In the genomic region with DNA sequence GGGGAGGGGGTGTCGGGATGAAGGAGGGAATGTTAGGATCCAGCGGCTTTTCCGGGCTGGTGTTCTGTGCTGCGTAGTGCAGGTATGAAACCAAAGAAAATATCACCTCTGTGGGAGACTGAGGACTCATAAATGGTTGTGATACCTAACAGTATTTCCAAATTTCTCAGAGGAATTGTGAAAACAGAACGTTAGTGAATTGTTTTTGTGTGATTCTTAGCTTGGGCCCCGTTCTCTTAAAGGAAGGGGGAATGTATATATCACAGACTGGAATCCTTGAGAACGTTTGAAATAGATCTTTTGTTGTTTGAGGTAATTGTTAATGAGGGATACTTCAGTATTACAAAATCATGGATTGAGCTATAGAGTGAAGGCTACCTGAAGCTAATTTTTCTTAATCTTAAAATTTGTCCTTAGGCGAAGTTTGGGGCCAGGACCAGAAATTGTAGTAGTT, we compare ENCODE assay signal across 1 cellular context.
A peak's percentile ranks its signal among the peaks of the same experiment; 100 is the strongest.
TF ChIP-seq lines count a peak whose summit lies in the region.

No MANE protein-coding gene starts in this region.

TF ChIP-seq in HepG2, 621 proteins besides CTCF, POLR2A, EP300 and RAD21 (continued from another document and continues in another):
- TF ChIP-seq, protein P1, sequence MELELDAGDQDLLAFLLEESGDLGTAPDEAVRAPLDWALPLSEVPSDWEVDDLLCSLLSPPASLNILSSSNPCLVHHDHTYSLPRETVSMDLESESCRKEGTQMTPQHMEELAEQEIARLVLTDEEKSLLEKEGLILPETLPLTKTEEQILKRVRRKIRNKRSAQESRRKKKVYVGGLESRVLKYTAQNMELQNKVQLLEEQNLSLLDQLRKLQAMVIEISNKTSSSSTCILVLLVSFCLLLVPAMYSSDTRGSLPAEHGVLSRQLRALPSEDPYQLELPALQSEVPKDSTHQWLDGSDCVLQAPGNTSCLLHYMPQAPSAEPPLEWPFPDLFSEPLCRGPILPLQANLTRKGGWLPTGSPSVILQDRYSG (CRISPR knock-in tag; IDR thresholded peaks at IDR 0.05), result 0 out of 2 replicates have a peak, but pooled peaks have one; percentile 74
- TF ChIP-seq HOXA5 (CRISPR knock-in tag; IDR thresholded peaks at IDR 0.05) (peak; percentile 67; the same call in 1 of the 2 replicates), GLI4 (CRISPR knock-in tag; IDR thresholded peaks at IDR 0.05; ENCODE audit: borderline replicate concordance) (no peak; the same call in 1 of the 2 replicates), TARDBP (CRISPR knock-in tag; IDR thresholded peaks at IDR 0.05) (0 out of 2 replicates have a peak, but pooled peaks have one; percentile 4), ISL2 (CRISPR knock-in tag; IDR thresholded peaks at IDR 0.05) (0 out of 2 replicates have a peak, but pooled peaks have one; percentile 33), MED1 (CRISPR knock-in tag; IDR thresholded peaks at IDR 0.05) (peak; percentile 49), KDM5A (IDR thresholded peaks at IDR 0.05; ENCODE audit: borderline replicate concordance, low read length) (peak; percentile 45; the same call in 1 of the 2 replicates), ZNF557 (CRISPR knock-in tag; IDR thresholded peaks at IDR 0.05) (0 out of 2 replicates have a peak, but pooled peaks have one; percentile 11), ZNF124 (CRISPR knock-in tag; IDR thresholded peaks at IDR 0.05) (peak; percentile 3; the same call in 1 of the 2 replicates), ZNF350 (CRISPR knock-in tag; IDR thresholded peaks at IDR 0.05; ENCODE audit: borderline replicate concordance, low read depth) (no peak), KMT2A (CRISPR knock-in tag; IDR thresholded peaks at IDR 0.05) (0 out of 2 replicates have a peak, but pooled peaks have one; percentile 20), LCORL (IDR thresholded peaks at IDR 0.05) (0 out of 2 replicates have a peak, but pooled peaks have one; percentile 4), LCORL (CRISPR knock-in tag; IDR thresholded peaks at IDR 0.05) (no peak), ISX (CRISPR knock-in tag; conservative IDR thresholded peaks at IDR 0.05) (no peak)
- TF ChIP-seq, protein P2, sequence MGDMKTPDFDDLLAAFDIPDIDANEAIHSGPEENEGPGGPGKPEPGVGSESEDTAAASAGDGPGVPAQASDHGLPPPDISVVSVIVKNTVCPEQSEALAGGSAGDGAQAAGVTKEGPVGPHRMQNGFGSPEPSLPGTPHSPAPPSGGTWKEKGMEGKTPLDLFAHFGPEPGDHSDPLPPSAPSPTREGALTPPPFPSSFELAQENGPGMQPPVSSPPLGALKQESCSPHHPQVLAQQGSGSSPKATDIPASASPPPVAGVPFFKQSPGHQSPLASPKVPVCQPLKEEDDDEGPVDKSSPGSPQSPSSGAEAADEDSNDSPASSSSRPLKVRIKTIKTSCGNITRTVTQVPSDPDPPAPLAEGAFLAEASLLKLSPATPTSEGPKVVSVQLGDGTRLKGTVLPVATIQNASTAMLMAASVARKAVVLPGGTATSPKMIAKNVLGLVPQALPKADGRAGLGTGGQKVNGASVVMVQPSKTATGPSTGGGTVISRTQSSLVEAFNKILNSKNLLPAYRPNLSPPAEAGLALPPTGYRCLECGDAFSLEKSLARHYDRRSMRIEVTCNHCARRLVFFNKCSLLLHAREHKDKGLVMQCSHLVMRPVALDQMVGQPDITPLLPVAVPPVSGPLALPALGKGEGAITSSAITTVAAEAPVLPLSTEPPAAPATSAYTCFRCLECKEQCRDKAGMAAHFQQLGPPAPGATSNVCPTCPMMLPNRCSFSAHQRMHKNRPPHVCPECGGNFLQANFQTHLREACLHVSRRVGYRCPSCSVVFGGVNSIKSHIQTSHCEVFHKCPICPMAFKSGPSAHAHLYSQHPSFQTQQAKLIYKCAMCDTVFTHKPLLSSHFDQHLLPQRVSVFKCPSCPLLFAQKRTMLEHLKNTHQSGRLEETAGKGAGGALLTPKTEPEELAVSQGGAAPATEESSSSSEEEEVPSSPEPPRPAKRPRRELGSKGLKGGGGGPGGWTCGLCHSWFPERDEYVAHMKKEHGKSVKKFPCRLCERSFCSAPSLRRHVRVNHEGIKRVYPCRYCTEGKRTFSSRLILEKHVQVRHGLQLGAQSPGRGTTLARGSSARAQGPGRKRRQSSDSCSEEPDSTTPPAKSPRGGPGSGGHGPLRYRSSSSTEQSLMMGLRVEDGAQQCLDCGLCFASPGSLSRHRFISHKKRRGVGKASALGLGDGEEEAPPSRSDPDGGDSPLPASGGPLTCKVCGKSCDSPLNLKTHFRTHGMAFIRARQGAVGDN (CRISPR knock-in tag; IDR thresholded peaks at IDR 0.05), result no peak
- TF ChIP-seq, protein P3, sequence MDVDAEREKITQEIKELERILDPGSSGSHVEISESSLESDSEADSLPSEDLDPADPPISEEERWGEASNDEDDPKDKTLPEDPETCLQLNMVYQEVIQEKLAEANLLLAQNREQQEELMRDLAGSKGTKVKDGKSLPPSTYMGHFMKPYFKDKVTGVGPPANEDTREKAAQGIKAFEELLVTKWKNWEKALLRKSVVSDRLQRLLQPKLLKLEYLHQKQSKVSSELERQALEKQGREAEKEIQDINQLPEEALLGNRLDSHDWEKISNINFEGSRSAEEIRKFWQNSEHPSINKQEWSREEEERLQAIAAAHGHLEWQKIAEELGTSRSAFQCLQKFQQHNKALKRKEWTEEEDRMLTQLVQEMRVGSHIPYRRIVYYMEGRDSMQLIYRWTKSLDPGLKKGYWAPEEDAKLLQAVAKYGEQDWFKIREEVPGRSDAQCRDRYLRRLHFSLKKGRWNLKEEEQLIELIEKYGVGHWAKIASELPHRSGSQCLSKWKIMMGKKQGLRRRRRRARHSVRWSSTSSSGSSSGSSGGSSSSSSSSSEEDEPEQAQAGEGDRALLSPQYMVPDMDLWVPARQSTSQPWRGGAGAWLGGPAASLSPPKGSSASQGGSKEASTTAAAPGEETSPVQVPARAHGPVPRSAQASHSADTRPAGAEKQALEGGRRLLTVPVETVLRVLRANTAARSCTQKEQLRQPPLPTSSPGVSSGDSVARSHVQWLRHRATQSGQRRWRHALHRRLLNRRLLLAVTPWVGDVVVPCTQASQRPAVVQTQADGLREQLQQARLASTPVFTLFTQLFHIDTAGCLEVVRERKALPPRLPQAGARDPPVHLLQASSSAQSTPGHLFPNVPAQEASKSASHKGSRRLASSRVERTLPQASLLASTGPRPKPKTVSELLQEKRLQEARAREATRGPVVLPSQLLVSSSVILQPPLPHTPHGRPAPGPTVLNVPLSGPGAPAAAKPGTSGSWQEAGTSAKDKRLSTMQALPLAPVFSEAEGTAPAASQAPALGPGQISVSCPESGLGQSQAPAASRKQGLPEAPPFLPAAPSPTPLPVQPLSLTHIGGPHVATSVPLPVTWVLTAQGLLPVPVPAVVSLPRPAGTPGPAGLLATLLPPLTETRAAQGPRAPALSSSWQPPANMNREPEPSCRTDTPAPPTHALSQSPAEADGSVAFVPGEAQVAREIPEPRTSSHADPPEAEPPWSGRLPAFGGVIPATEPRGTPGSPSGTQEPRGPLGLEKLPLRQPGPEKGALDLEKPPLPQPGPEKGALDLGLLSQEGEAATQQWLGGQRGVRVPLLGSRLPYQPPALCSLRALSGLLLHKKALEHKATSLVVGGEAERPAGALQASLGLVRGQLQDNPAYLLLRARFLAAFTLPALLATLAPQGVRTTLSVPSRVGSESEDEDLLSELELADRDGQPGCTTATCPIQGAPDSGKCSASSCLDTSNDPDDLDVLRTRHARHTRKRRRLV (CRISPR knock-in tag; IDR thresholded peaks at IDR 0.05), result 0 out of 2 replicates have a peak, but pooled peaks have one; percentile 78
- TF ChIP-seq, protein P4, sequence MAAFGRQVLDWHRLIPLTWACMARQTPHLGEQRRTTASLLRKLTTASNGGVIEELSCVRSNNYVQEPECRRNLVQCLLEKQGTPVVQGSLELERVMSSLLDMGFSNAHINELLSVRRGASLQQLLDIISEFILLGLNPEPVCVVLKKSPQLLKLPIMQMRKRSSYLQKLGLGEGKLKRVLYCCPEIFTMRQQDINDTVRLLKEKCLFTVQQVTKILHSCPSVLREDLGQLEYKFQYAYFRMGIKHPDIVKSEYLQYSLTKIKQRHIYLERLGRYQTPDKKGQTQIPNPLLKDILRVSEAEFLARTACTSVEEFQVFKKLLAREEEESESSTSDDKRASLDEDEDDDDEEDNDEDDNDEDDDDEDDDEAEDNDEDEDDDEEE (CRISPR knock-in tag; IDR thresholded peaks at IDR 0.05), result 0 out of 2 replicates have a peak, but pooled peaks have one; percentile 4
- TF ChIP-seq, protein P5, sequence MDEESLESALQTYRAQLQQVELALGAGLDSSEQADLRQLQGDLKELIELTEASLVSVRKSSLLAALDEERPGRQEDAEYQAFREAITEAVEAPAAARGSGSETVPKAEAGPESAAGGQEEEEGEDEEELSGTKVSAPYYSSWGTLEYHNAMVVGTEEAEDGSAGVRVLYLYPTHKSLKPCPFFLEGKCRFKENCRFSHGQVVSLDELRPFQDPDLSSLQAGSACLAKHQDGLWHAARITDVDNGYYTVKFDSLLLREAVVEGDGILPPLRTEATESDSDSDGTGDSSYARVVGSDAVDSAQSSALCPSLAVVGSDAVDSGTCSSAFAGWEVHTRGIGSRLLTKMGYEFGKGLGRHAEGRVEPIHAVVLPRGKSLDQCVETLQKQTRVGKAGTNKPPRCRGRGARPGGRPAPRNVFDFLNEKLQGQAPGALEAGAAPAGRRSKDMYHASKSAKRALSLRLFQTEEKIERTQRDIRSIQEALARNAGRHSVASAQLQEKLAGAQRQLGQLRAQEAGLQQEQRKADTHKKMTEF (CRISPR knock-in tag; IDR thresholded peaks at IDR 0.05), result no peak
- TF ChIP-seq, protein P6, sequence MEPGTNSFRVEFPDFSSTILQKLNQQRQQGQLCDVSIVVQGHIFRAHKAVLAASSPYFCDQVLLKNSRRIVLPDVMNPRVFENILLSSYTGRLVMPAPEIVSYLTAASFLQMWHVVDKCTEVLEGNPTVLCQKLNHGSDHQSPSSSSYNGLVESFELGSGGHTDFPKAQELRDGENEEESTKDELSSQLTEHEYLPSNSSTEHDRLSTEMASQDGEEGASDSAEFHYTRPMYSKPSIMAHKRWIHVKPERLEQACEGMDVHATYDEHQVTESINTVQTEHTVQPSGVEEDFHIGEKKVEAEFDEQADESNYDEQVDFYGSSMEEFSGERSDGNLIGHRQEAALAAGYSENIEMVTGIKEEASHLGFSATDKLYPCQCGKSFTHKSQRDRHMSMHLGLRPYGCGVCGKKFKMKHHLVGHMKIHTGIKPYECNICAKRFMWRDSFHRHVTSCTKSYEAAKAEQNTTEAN (CRISPR knock-in tag; conservative IDR thresholded peaks at IDR 0.05), result 0 out of 2 replicates have a peak, but pooled peaks have one; percentile 57
- TF ChIP-seq, protein P7, sequence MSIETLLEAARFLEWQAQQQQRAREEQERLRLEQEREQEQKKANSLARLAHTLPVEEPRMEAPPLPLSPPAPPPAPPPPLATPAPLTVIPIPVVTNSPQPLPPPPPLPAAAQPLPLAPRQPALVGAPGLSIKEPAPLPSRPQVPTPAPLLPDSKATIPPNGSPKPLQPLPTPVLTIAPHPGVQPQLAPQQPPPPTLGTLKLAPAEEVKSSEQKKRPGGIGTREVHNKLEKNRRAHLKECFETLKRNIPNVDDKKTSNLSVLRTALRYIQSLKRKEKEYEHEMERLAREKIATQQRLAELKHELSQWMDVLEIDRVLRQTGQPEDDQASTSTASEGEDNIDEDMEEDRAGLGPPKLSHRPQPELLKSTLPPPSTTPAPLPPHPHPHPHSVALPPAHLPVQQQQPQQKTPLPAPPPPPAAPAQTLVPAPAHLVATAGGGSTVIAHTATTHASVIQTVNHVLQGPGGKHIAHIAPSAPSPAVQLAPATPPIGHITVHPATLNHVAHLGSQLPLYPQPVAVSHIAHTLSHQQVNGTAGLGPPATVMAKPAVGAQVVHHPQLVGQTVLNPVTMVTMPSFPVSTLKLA (IDR thresholded peaks at IDR 0.05), result 0 out of 2 replicates have a peak, but pooled peaks have one; percentile 43
- TF ChIP-seq, protein P8, sequence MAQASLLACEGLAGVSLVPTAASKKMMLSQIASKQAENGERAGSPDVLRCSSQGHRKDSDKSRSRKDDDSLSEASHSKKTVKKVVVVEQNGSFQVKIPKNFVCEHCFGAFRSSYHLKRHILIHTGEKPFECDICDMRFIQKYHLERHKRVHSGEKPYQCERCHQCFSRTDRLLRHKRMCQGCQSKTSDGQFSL (CRISPR knock-in tag; IDR thresholded peaks at IDR 0.05), result 0 out of 2 replicates have a peak, but pooled peaks have one; percentile 40
- TF ChIP-seq, protein P9, sequence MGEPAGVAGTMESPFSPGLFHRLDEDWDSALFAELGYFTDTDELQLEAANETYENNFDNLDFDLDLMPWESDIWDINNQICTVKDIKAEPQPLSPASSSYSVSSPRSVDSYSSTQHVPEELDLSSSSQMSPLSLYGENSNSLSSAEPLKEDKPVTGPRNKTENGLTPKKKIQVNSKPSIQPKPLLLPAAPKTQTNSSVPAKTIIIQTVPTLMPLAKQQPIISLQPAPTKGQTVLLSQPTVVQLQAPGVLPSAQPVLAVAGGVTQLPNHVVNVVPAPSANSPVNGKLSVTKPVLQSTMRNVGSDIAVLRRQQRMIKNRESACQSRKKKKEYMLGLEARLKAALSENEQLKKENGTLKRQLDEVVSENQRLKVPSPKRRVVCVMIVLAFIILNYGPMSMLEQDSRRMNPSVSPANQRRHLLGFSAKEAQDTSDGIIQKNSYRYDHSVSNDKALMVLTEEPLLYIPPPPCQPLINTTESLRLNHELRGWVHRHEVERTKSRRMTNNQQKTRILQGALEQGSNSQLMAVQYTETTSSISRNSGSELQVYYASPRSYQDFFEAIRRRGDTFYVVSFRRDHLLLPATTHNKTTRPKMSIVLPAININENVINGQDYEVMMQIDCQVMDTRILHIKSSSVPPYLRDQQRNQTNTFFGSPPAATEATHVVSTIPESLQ (CRISPR knock-in tag; conservative IDR thresholded peaks at IDR 0.05), result peak; percentile 32; the same call in 1 of the 2 replicates
- TF ChIP-seq, protein P10, sequence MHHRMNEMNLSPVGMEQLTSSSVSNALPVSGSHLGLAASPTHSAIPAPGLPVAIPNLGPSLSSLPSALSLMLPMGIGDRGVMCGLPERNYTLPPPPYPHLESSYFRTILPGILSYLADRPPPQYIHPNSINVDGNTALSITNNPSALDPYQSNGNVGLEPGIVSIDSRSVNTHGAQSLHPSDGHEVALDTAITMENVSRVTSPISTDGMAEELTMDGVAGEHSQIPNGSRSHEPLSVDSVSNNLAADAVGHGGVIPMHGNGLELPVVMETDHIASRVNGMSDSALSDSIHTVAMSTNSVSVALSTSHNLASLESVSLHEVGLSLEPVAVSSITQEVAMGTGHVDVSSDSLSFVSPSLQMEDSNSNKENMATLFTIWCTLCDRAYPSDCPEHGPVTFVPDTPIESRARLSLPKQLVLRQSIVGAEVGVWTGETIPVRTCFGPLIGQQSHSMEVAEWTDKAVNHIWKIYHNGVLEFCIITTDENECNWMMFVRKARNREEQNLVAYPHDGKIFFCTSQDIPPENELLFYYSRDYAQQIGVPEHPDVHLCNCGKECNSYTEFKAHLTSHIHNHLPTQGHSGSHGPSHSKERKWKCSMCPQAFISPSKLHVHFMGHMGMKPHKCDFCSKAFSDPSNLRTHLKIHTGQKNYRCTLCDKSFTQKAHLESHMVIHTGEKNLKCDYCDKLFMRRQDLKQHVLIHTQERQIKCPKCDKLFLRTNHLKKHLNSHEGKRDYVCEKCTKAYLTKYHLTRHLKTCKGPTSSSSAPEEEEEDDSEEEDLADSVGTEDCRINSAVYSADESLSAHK (CRISPR knock-in tag; IDR thresholded peaks at IDR 0.05; ENCODE audit: borderline replicate concordance), result no peak
- TF ChIP-seq, protein P11, sequence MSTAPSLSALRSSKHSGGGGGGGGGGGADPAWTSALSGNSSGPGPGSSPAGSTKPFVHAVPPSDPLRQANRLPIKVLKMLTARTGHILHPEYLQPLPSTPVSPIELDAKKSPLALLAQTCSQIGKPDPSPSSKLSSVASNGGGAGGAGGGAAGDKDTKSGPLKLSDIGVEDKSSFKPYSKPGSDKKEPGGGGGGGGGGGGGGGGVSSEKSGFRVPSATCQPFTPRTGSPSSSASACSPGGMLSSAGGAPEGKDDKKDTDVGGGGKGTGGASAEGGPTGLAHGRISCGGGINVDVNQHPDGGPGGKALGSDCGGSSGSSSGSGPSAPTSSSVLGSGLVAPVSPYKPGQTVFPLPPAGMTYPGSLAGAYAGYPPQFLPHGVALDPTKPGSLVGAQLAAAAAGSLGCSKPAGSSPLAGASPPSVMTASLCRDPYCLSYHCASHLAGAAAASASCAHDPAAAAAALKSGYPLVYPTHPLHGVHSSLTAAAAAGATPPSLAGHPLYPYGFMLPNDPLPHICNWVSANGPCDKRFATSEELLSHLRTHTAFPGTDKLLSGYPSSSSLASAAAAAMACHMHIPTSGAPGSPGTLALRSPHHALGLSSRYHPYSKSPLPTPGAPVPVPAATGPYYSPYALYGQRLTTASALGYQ (CRISPR knock-in tag; IDR thresholded peaks at IDR 0.05), result peak; percentile 36; the same call in 1 of the 2 replicates
